Comparison of ENCODE assay signal across 21 cellular contexts in genomic region chr9:68970150-68970549, GRCh38. TPM values are rescaled to one million over a fixed set of nuclear protein-coding genes. Genes with fewer than 3 reads are reported as not detected.
DNase-seq lines count a peak whose midpoint lies in the region; ATAC-seq and TF ChIP-seq lines count a peak whose summit lies in the region.
"Had no signal": no experiment of that assay in that cellular context is flagged by ENCODE, and none has a peak within 500 bp of the region (broad histone marks: within the 10 kb centered on the region; RNA-seq: fewer than 3 reads in every experiment).

No MANE protein-coding gene starts in this region.

- H3K18ac ChIP-seq in mesenchymal stem cell (ENCODE audit: low read depth in 1 of 2, low read length in 2 of 2) = peak overlapping the region in 1 of 2 experiments; percentile 45

- H4K91ac ChIP-seq in mesenchymal stem cell (ENCODE audit: low read length) = no peak overlapping the region

- DNase-seq in G401 (ENCODE audit: low spot score) (peak; percentile 10), NCI-H1417 (lab: John Stamatoyannopoulos, UW) (peak in 2 of 3 experiments; percentile 87 to 99), NCI-H748 (lab: John Stamatoyannopoulos, UW; ENCODE audit: unreplicated experiment) (peak; percentile 97), mesenchymal stem cell (peak; percentile 17), endothelial cell (ENCODE audit: low spot score) (no peak)
- DNase-seq: activated CD4-positive, CD25-positive, alpha-beta regulatory T cell treated with anti-CD3 and anti-CD28 coated beads, Interleukin-2, amount 50 U/mL, for 72 hours; activated effector memory CD4-positive, alpha-beta T cell treated with Interleukin-2 at 50 U/mL for 16 hours; caudate nucleus; effector memory CD4-positive, alpha-beta T cell; heart left ventricle; HFFc6; NCI-H226; thyroid gland had no signal

- H3K4me3 ChIP-seq in mesenchymal stem cell (ENCODE audit: insufficient read depth in 1 of 2, low read depth in 1 of 2, low read length in 2 of 2) = no peak overlapping the region
- H3K4me3 ChIP-seq: heart left ventricle, prostate gland, thyroid gland had no signal

- 77% methylated on average over 2 of the region's 2 CpGs for WGBS in mesenchymal stem cell

- H3K4me1 ChIP-seq in mesenchymal stem cell (ENCODE audit: control insufficient read depth, insufficient read depth, low read depth, low read length) = no peaks in the 10 kb centered on the region
- H3K4me1 ChIP-seq: prostate gland, thyroid gland had no signal

- H4K8ac ChIP-seq in mesenchymal stem cell (ENCODE audit: low read length) = no peak overlapping the region

- no peak overlapping the region for H2BK12ac ChIP-seq in mesenchymal stem cell (ENCODE audit: low read length in 2 of 2)

- ATAC-seq in GM19452 (IDR thresholded peaks at IDR 0.05; ENCODE audit: unreplicated experiment) = no peak
- no peak for ATAC-seq in GM18519 (IDR thresholded peaks at IDR 0.05; ENCODE audit: low FRiP score, unreplicated experiment)
- ATAC-seq: stimulated activated effector memory CD8-positive, alpha-beta T cell treated with anti-CD3 and anti-CD28 coated beads, Interleukin-12 subunit alpha, Interleukin-12 subunit beta, amount 100 ng/mL, for 72 hours had no signal

- no peak overlapping the region for H3K27ac Mint-ChIP-seq in endothelial cell (ENCODE audit: unreplicated experiment)
- H3K27ac Mint-ChIP-seq: HFFc6; nephron; stimulated activated effector memory CD8-positive, alpha-beta T cell treated with anti-CD3 and anti-CD28 coated beads, Interleukin-12 subunit alpha, Interleukin-12 subunit beta, amount 100 ng/mL, for 72 hours had no signal

- no peak overlapping the region for H3K4me3 Mint-ChIP-seq in endothelial cell (ENCODE audit: unreplicated experiment)
- H3K4me3 Mint-ChIP-seq: HFFc6; nephron; stimulated activated effector memory CD8-positive, alpha-beta T cell treated with anti-CD3 and anti-CD28 coated beads, Interleukin-12 subunit alpha, Interleukin-12 subunit beta, amount 100 ng/mL, for 72 hours had no signal

- H3K36me3 Mint-ChIP-seq in endothelial cell (ENCODE audit: low read depth, unreplicated experiment) = no peaks in the 10 kb centered on the region
- H3K36me3 Mint-ChIP-seq: stimulated activated effector memory CD8-positive, alpha-beta T cell treated with anti-CD3 and anti-CD28 coated beads, Interleukin-12 subunit alpha, Interleukin-12 subunit beta, amount 100 ng/mL, for 72 hours had no signal

- no peaks in the 10 kb centered on the region for H3K9me3 ChIP-seq in mesenchymal stem cell (ENCODE audit: control insufficient read depth, low read length)
- H3K9me3 ChIP-seq: heart left ventricle, prostate gland, thyroid gland had no signal

- no peaks in the 10 kb centered on the region for H3K79me1 ChIP-seq in mesenchymal stem cell (replicated peaks; ENCODE audit: low read length, poor library complexity, severe bottlenecking)

- H2BK15ac ChIP-seq in mesenchymal stem cell (ENCODE audit: low read depth, poor library complexity, severe bottlenecking) = no peak overlapping the region

- in situ Hi-C loops in G401 (cut with HindIII; ENCODE audit: low sequenced_read_pairs) = no loop called here

- H2AK5ac ChIP-seq in mesenchymal stem cell (ENCODE audit: low read length, severe bottlenecking) = no peak overlapping the region

- peaks cover 0 to 4% of the 10 kb centered on the region in 2 experiments for H3K27me3 ChIP-seq in mesenchymal stem cell (ENCODE audit: control insufficient read depth in 1 of 2, insufficient read depth in 1 of 2, low read length in 2 of 2)
- H3K27me3 ChIP-seq: heart left ventricle, thyroid gland had no signal

- no peak overlapping the region for H3K23ac ChIP-seq in mesenchymal stem cell (ENCODE audit: low read length in 2 of 2)

- H3K4ac ChIP-seq in mesenchymal stem cell (ENCODE audit: low read depth in 1 of 2, low read length in 2 of 2) = no peak overlapping the region

- peaks cover 2% of the 10 kb centered on the region for H3K4me1 Mint-ChIP-seq in endothelial cell (ENCODE audit: unreplicated experiment)
- H3K4me1 Mint-ChIP-seq: nephron had no signal

- H3K27me3 Mint-ChIP-seq in endothelial cell (ENCODE audit: unreplicated experiment) = no peaks in the 10 kb centered on the region

- no peak overlapping the region for H2AFZ ChIP-seq in mesenchymal stem cell (ENCODE audit: low read depth, low read length)

- H3K9me3 Mint-ChIP-seq in endothelial cell (ENCODE audit: unreplicated experiment) = no peaks in the 10 kb centered on the region
- H3K9me3 Mint-ChIP-seq: HFFc6; nephron; stimulated activated effector memory CD8-positive, alpha-beta T cell treated with anti-CD3 and anti-CD28 coated beads, Interleukin-12 subunit alpha, Interleukin-12 subunit beta, amount 100 ng/mL, for 72 hours had no signal

- no peak overlapping the region for H3K27ac ChIP-seq in mesenchymal stem cell (ENCODE audit: low read length, poor library complexity, severe bottlenecking)
- H3K27ac ChIP-seq: prostate gland, thyroid gland had no signal

- H2BK5ac ChIP-seq in mesenchymal stem cell (ENCODE audit: low read depth, low read length, poor library complexity, severe bottlenecking) = no peak overlapping the region

- H3K9ac ChIP-seq in mesenchymal stem cell (ENCODE audit: low read length) = no peak overlapping the region

- H2BK120ac ChIP-seq in mesenchymal stem cell (ENCODE audit: low read depth, low read length) = no peak overlapping the region

- no peaks in the 10 kb centered on the region for H3K36me3 ChIP-seq in mesenchymal stem cell (ENCODE audit: control insufficient read depth in 1 of 2, insufficient read depth in 2 of 2, low read depth in 1 of 2, low read length in 2 of 2)
- H3K36me3 ChIP-seq: prostate gland, thyroid gland had no signal

- no peak for TF ChIP-seq CTCF in endothelial cell (IDR thresholded peaks at IDR 0.05; ENCODE audit: unreplicated experiment)

- H3K4me2 ChIP-seq in mesenchymal stem cell (ENCODE audit: low read length, poor library complexity, severe bottlenecking) = no peak overlapping the region

- H3K14ac ChIP-seq in mesenchymal stem cell (ENCODE audit: low read length in 2 of 2) = no peak overlapping the region

RNA-seq across cellular contexts. Expression of gene PRKACG, which starts 43.8 kb away (rescaled TPM):
- total RNA-seq in G401 (2014; rRNA removed; shearing (Covaris generic)) = not detected in 2 replicates
- not detected for polyA plus RNA-seq in mesenchymal stem cell (2013, experiment 1 of 2)
- polyA plus RNA-seq in mesenchymal stem cell (2013, experiment 2 of 2) = not detected
- not detected for total RNA-seq in endothelial cell (ENCODE audit: unreplicated experiment)
- total RNA-seq: heart left ventricle; HFFc6; SK-MEL-5; T-helper 2 cell treated with Interferon-gamma antibody and Interleukin-4, amounts not matched to agents 100 ng/mL and 5 ng/mL, for 36 hours; thyroid gland had no signal
- polyA plus RNA-seq: adipose tissue, heart left ventricle had no signal
